17 cellular contexts compared by ENCODE assay signal in genomic region chr17:78147315-78147998, GRCh38. TPM values are rescaled to one million over a fixed set of nuclear protein-coding genes. Genes with fewer than 3 reads are reported as not detected.
DNase-seq lines count a peak whose midpoint lies in the region; ATAC-seq, FAIRE-seq and TF ChIP-seq lines count a peak whose summit lies in the region.
"Had no signal": no experiment of that assay in that cellular context is flagged by ENCODE, and none has a peak within 500 bp of the region (broad histone marks: within the 10 kb centered on the region; RNA-seq: fewer than 3 reads in every experiment).

No MANE protein-coding gene starts in this region.

- peak; percentile 30 for DNase-seq in activated CD8-positive, alpha-beta T cell treated with anti-CD3 and anti-CD28 coated beads for 36 hours
- no peak for DNase-seq in activated CD8-positive, alpha-beta T cell treated with anti-CD3 and anti-CD28 coated beads, Interleukin-2, amount 10 ng/mL, durations not matched to agents 7 days and 5 days
- DNase-seq in K562 (ENCODE audit: extremely low read depth in 1 of 4, low spot score in 3 of 4) (no peak), PC-9 (no peak), NCI-H2196 (lab: John Stamatoyannopoulos, UW; ENCODE audit: unreplicated experiment) (no peak), RCC 7860 (ENCODE audit: low spot score) (no peak)
- DNase-seq: ACHN; activated CD8-positive, alpha-beta memory T cell treated with anti-CD3 and anti-CD28 coated beads, Interleukin-2, amount 10 ng/mL, durations not matched to agents 7 days and 5 days; central memory CD4-positive, alpha-beta T cell; HCEC 1CT; mesendoderm; NCI-H2171 treated with DMSO at 0.1 percent for 48 hours had no signal

- H2AFZ ChIP-seq in K562 (ENCODE audit: low read depth, low read length) (no peak overlapping the region), PC-9 (no peak overlapping the region)

- H3K4me2 ChIP-seq in K562 (ENCODE audit: insufficient read depth, low read length), result peak overlapping the region; percentile 89
- no peak overlapping the region for H3K4me2 ChIP-seq in PC-9
- H3K4me2 ChIP-seq: smooth muscle cell had no signal

- POLR2A ChIA-PET in activated CD8-positive, alpha-beta T cell treated with anti-CD3 and anti-CD28 coated beads for 36 hours (lab: Charles Lee), result interaction anchor here (1.4 to 19.2 kb wide), 3 partner anchors 10 to 23 kb away, joined by 4 to 335 read pairs (median 4); partner anchors contain the start of genes TMC6 and TMC8
- POLR2A ChIA-PET in activated CD8-positive, alpha-beta T cell treated with anti-CD3 and anti-CD28 coated beads, Interleukin-2, amount 10 ng/mL, durations not matched to agents 7 days and 5 days (lab: Charles Lee), result no interaction called here
- POLR2A ChIA-PET in K562 (lab: Yijun Ruan, JAX) (interaction anchor here (0.6 to 0.7 kb wide), 4 partner anchors 19 to 594 kb away, joined by 3 read pairs; no protein-coding TSS in a partner anchor), PC-9 (lab: Charles Lee; ENCODE audit: unreplicated experiment) (no interaction called here)

- TF ChIP-seq EP300 in K562 (IDR thresholded peaks at IDR 0.05; ENCODE audit: low read length), result no peak

- BruUV-seq in K562 (replicated peaks; lab: Mats Ljungman, UMichigan), result TSS peak; percentile 21
- BruUV-seq in PC-9 (replicated peaks; lab: Mats Ljungman, UMichigan), result no TSS peak

- H3K9me3 ChIP-seq in K562 (replicated peaks; ENCODE audit: control insufficient read depth, insufficient read depth, low read depth, low read length), result no peaks in the 10 kb centered on the region
- H3K9me3 ChIP-seq in PC-9 (ENCODE audit: insufficient read depth, low read depth), result no peaks in the 10 kb centered on the region

- H3K27ac ChIP-seq in K562 (ENCODE audit: extremely low read depth, low read depth, low read length) (peak overlapping the region; percentile 85; the same call in 2 of the 3 replicates), PC-9 (no peak overlapping the region)
- H3K27ac ChIP-seq: SK-N-MC had no signal

- H4K20me1 ChIP-seq in K562 (replicated peaks; ENCODE audit: control insufficient read depth, insufficient read depth, low read length) (no peaks in the 10 kb centered on the region), PC-9 (ENCODE audit: insufficient read depth) (no peaks in the 10 kb centered on the region)

- peaks cover 2% of the 10 kb centered on the region for H3K9me1 ChIP-seq in K562 (ENCODE audit: control insufficient read depth, insufficient read depth, low read length)

- H3K79me2 ChIP-seq in K562 (ENCODE audit: control insufficient read depth, insufficient read depth, low read length) (peaks cover 24% of the 10 kb centered on the region), PC-9 (ENCODE audit: low read depth) (no peaks in the 10 kb centered on the region)

- H3K36me3 Mint-ChIP-seq in activated CD8-positive, alpha-beta T cell treated with anti-CD3 and anti-CD28 coated beads for 36 hours (ENCODE audit: low read depth), result peaks cover 3% of the 10 kb centered on the region
- H3K36me3 Mint-ChIP-seq in activated CD8-positive, alpha-beta T cell treated with anti-CD3 and anti-CD28 coated beads, Interleukin-2, amount 10 ng/mL, durations not matched to agents 7 days and 5 days (ENCODE audit: low read depth), result peaks cover 6% of the 10 kb centered on the region
- peaks cover 2% of the 10 kb centered on the region for H3K36me3 Mint-ChIP-seq in stimulated activated naive CD8-positive, alpha-beta T cell treated with anti-CD3 and anti-CD28 coated beads, Interleukin-15, Interleukin-2, amounts not matched to agents 100 ng/mL and 50 ng/mL, for 24 hours (ENCODE audit: low read depth)

- no peak overlapping the region for H3K4me3 Mint-ChIP-seq in activated CD8-positive, alpha-beta T cell treated with anti-CD3 and anti-CD28 coated beads for 36 hours
- H3K4me3 Mint-ChIP-seq in activated CD8-positive, alpha-beta T cell treated with anti-CD3 and anti-CD28 coated beads, Interleukin-2, amount 10 ng/mL, durations not matched to agents 7 days and 5 days, result no peak overlapping the region
- H3K4me3 Mint-ChIP-seq in stimulated activated naive CD8-positive, alpha-beta T cell treated with anti-CD3 and anti-CD28 coated beads, Interleukin-15, Interleukin-2, amounts not matched to agents 100 ng/mL and 50 ng/mL, for 24 hours, result no peak overlapping the region
- H3K4me3 Mint-ChIP-seq: activated CD8-positive, alpha-beta memory T cell treated with anti-CD3 and anti-CD28 coated beads, Interleukin-2, amount 10 ng/mL, durations not matched to agents 7 days and 5 days had no signal

- peaks cover 26% of the 10 kb centered on the region; the same call in 1 of the 2 replicates for H3F3A ChIP-seq in PC-9 (ENCODE audit: insufficient read depth, low read depth)

- TF ChIP-seq RAD21 in K562 (CRISPR knock-in tag; conservative IDR thresholded peaks at IDR 0.05 in 1 of 2, IDR thresholded peaks at IDR 0.05 in 1 of 2), result no peak

- ATAC-seq in activated CD8-positive, alpha-beta T cell treated with anti-CD3 and anti-CD28 coated beads for 36 hours, result peak; percentile 58
- ATAC-seq in activated CD8-positive, alpha-beta T cell treated with anti-CD3 and anti-CD28 coated beads, Interleukin-2, amount 10 ng/mL, durations not matched to agents 7 days and 5 days, result no peak
- ATAC-seq in HG02870 (IDR thresholded peaks at IDR 0.05; ENCODE audit: unreplicated experiment) (peak; percentile 54), K562 (no peak)
- ATAC-seq: activated CD8-positive, alpha-beta memory T cell treated with anti-CD3 and anti-CD28 coated beads, Interleukin-2, amount 10 ng/mL, durations not matched to agents 7 days and 5 days had no signal

- FAIRE-seq in K562 (lab: Jason Lieb, UNC), result peak; percentile 23
- no peak for FAIRE-seq in RCC 7860 (lab: Jason Lieb, UNC)

- TF ChIP-seq CTCF in activated CD8-positive, alpha-beta T cell treated with anti-CD3 and anti-CD28 coated beads for 36 hours (IDR thresholded peaks at IDR 0.05), result no peak
- no peak for TF ChIP-seq CTCF in K562 (IDR thresholded peaks at IDR 0.05 in 2 of 3, conservative IDR thresholded peaks at IDR 0.05 in 1 of 3; ENCODE audit: insufficient read depth in 2 of 3, low read depth in 1 of 3, low read length in 3 of 3)
- no peak for TF ChIP-seq CTCF in PC-9 (conservative IDR thresholded peaks at IDR 0.05)

- peaks cover 23% of the 10 kb centered on the region for H3K4me1 Mint-ChIP-seq in activated CD8-positive, alpha-beta T cell treated with anti-CD3 and anti-CD28 coated beads for 36 hours (ENCODE audit: low read depth)
- peaks cover 18% of the 10 kb centered on the region for H3K4me1 Mint-ChIP-seq in activated CD8-positive, alpha-beta T cell treated with anti-CD3 and anti-CD28 coated beads, Interleukin-2, amount 10 ng/mL, durations not matched to agents 7 days and 5 days (ENCODE audit: low read depth)
- H3K4me1 Mint-ChIP-seq in stimulated activated naive CD8-positive, alpha-beta T cell treated with anti-CD3 and anti-CD28 coated beads, Interleukin-15, Interleukin-2, amounts not matched to agents 100 ng/mL and 50 ng/mL, for 24 hours (ENCODE audit: low read depth), result peaks cover 38% of the 10 kb centered on the region

- H3K9me2 ChIP-seq in PC-9 (ENCODE audit: insufficient read depth), result no peaks in the 10 kb centered on the region

- WGBS in K562 (ENCODE audit: insufficient coverage, low coverage, missing lambda C conversion rate), result 74% methylated on average over 5 of the region's 8 CpGs

- no peak for TF ChIP-seq POLR2A in K562 (conservative IDR thresholded peaks at IDR 0.05)

- H3K9ac ChIP-seq in K562 (ENCODE audit: insufficient read depth in 1 of 2, low read depth in 2 of 2, low read length in 2 of 2), result peak overlapping the region; percentile 72 to 88

- H3K27me3 Mint-ChIP-seq in activated CD8-positive, alpha-beta T cell treated with anti-CD3 and anti-CD28 coated beads for 36 hours, result no peaks in the 10 kb centered on the region
- H3K27me3 Mint-ChIP-seq in activated CD8-positive, alpha-beta T cell treated with anti-CD3 and anti-CD28 coated beads, Interleukin-2, amount 10 ng/mL, durations not matched to agents 7 days and 5 days (ENCODE audit: low read depth), result no peaks in the 10 kb centered on the region
- H3K27me3 Mint-ChIP-seq in stimulated activated naive CD8-positive, alpha-beta T cell treated with anti-CD3 and anti-CD28 coated beads, Interleukin-15, Interleukin-2, amounts not matched to agents 100 ng/mL and 50 ng/mL, for 24 hours, result no peaks in the 10 kb centered on the region
- H3K27me3 Mint-ChIP-seq: activated CD8-positive, alpha-beta memory T cell treated with anti-CD3 and anti-CD28 coated beads, Interleukin-2, amount 10 ng/mL, durations not matched to agents 7 days and 5 days had no signal

- CTCF ChIA-PET in activated CD8-positive, alpha-beta T cell treated with anti-CD3 and anti-CD28 coated beads for 36 hours (lab: Charles Lee), result interaction anchor here (0.8 kb wide), 1 partner anchor 10 kb away, joined by 3 read pairs; no protein-coding TSS in a partner anchor
- CTCF ChIA-PET in activated CD8-positive, alpha-beta T cell treated with anti-CD3 and anti-CD28 coated beads, Interleukin-2, amount 10 ng/mL, durations not matched to agents 7 days and 5 days (lab: Charles Lee), result interaction anchor here (0.7 to 1.3 kb wide), 3 partner anchors 7 to 28 kb away, joined by 3 to 4 read pairs (median 3); no protein-coding TSS in a partner anchor
- CTCF ChIA-PET in K562 (lab: Yijun Ruan, JAX; ENCODE audit: low intra/inter-chr PET ratio), result no interaction called here
- CTCF ChIA-PET in PC-9 (lab: Charles Lee), result no interaction called here

- H3K36me3 ChIP-seq in K562 (ENCODE audit: control insufficient read depth, insufficient read depth, low read length) (no peaks in the 10 kb centered on the region), PC-9 (ENCODE audit: low read depth) (no peaks in the 10 kb centered on the region)

- intact Hi-C loops in activated CD8-positive, alpha-beta T cell treated with anti-CD3 and anti-CD28 coated beads for 36 hours (cut with micrococcal nuclease), result no loop called here
- intact Hi-C loops in K562 (cut with micrococcal nuclease) (no loop called here), PC-9 (cut with micrococcal nuclease; ENCODE audit: unreplicated experiment) (no loop called here)

- H3K27me3 ChIP-seq in K562 (ENCODE audit: control insufficient read depth in 2 of 2, insufficient read depth in 2 of 2, low read length in 2 of 2) (no peaks in the 10 kb centered on the region), PC-9 (ENCODE audit: insufficient read depth, low read depth) (no peaks in the 10 kb centered on the region)

- H3K27ac Mint-ChIP-seq in activated CD8-positive, alpha-beta T cell treated with anti-CD3 and anti-CD28 coated beads for 36 hours, result peak overlapping the region; percentile 68
- no peak overlapping the region for H3K27ac Mint-ChIP-seq in activated CD8-positive, alpha-beta T cell treated with anti-CD3 and anti-CD28 coated beads, Interleukin-2, amount 10 ng/mL, durations not matched to agents 7 days and 5 days
- H3K27ac Mint-ChIP-seq in stimulated activated naive CD8-positive, alpha-beta T cell treated with anti-CD3 and anti-CD28 coated beads, Interleukin-15, Interleukin-2, amounts not matched to agents 100 ng/mL and 50 ng/mL, for 24 hours, result peak overlapping the region; percentile 8
- H3K27ac Mint-ChIP-seq: activated CD8-positive, alpha-beta memory T cell treated with anti-CD3 and anti-CD28 coated beads, Interleukin-2, amount 10 ng/mL, durations not matched to agents 7 days and 5 days had no signal

- H3K4me3 ChIP-seq in K562 (peak overlapping the region; percentile 38; the same call in 1 of the 2 replicates), PC-9 (no peak overlapping the region)
- H3K4me3 ChIP-seq: SK-N-MC, smooth muscle cell had no signal

- in situ Hi-C loops in K562 (cut with MboI), result no loop called here

- H3K4me1 ChIP-seq in K562 (replicated peaks in 1 of 2; ENCODE audit: control insufficient read depth in 2 of 2, insufficient read depth in 2 of 2, low read length in 2 of 2) (peaks cover 46 to 88% of the 10 kb centered on the region in 2 experiments), PC-9 (replicated peaks; ENCODE audit: insufficient read depth) (peaks cover 37% of the 10 kb centered on the region)

- no peaks in the 10 kb centered on the region for H3K9me3 Mint-ChIP-seq in activated CD8-positive, alpha-beta T cell treated with anti-CD3 and anti-CD28 coated beads for 36 hours
- H3K9me3 Mint-ChIP-seq in activated CD8-positive, alpha-beta T cell treated with anti-CD3 and anti-CD28 coated beads, Interleukin-2, amount 10 ng/mL, durations not matched to agents 7 days and 5 days (ENCODE audit: insufficient read depth), result no peaks in the 10 kb centered on the region
- H3K9me3 Mint-ChIP-seq in stimulated activated naive CD8-positive, alpha-beta T cell treated with anti-CD3 and anti-CD28 coated beads, Interleukin-15, Interleukin-2, amounts not matched to agents 100 ng/mL and 50 ng/mL, for 24 hours, result no peaks in the 10 kb centered on the region

RNA-seq across cellular contexts. Expression of gene C17orf99, which starts 1.3 kb away (rescaled TPM):
- total RNA-seq in activated CD8-positive, alpha-beta T cell treated with anti-CD3 and anti-CD28 coated beads for 36 hours, result under 1 TPM in 1 of 2 experiments, not detected in 1; 0.51 TPM
- not detected for total RNA-seq in activated CD8-positive, alpha-beta T cell treated with anti-CD3 and anti-CD28 coated beads, Interleukin-2, amount 10 ng/mL, durations not matched to agents 7 days and 5 days
- total RNA-seq in K562 (2011; cell fraction: chromatin; rRNA removed; ENCODE audit: low replicate concordance), result 66.4 and 86.5 TPM in 2 replicates
- total RNA-seq in K562 (2011; cell fraction: nucleolus; rRNA removed), result 51.9 and 66.7 TPM in 2 replicates
- total RNA-seq in K562 (2011; cell fraction: nucleoplasm; rRNA removed), result 36.2 and 47.7 TPM in 2 replicates
- 16.8 and 17.3 TPM in 2 replicates for total RNA-seq in K562 (2014; rRNA removed)
- 7.1 and 7.5 TPM in 2 replicates for total RNA-seq in K562 (2014; rRNA removed; fragmentation: Illumina TruSeq; extraction: Trizol)
- total RNA-seq in K562 (2015; rRNA removed; fragmentation: Illumina TruSeq; extraction: Trizol), result 4.0 and 5.8 TPM in 2 replicates
- 16.4 and 18.9 TPM in 2 replicates for total RNA-seq in K562 (2021)
- 15.9 and 16.2 TPM in 2 replicates for polyA plus RNA-seq in K562 (2011; rRNA removed)
- polyA plus RNA-seq in K562 (2011; cell fraction: cytosol; rRNA removed), result 11.8 and 31.5 TPM in 2 replicates
- polyA plus RNA-seq in K562 (2011; cell fraction: nucleus; rRNA removed), result 30.9 and 68.9 TPM in 2 replicates
- polyA plus RNA-seq in K562 (2012), result 4.7 and 6.4 TPM in 2 replicates
- polyA plus RNA-seq in K562 (2014; fragmentation: Illumina TruSeq; extraction: Trizol), result 14.3 and 20.0 TPM in 2 replicates
- 1 to 10 TPM; 4.1 to 7.7 TPM for polyA plus RNA-seq in K562 (2014; fragmentation: Nextera tagmentation; extraction: Ambion mirVana)
- 16.4 and 19.9 TPM in 2 replicates for polyA plus RNA-seq in K562 (2014; rRNA removed)
- polyA minus RNA-seq in K562 (2011; rRNA and poly(A)+ RNA removed), result 2.7 and 10.0 TPM in 2 replicates
- 6.5 and 11.1 TPM in 2 replicates for polyA minus RNA-seq in K562 (2011; cell fraction: cytosol; rRNA and poly(A)+ RNA removed)
- polyA minus RNA-seq in K562 (2011; cell fraction: nucleus; rRNA and poly(A)+ RNA removed), result 5.6 and 11.8 TPM in 2 replicates
- total RNA-seq in PC-9 (2021), result not detected in 2 replicates
- total RNA-seq: activated CD8-positive, alpha-beta memory T cell treated with anti-CD3 and anti-CD28 coated beads, Interleukin-2, amount 10 ng/mL, durations not matched to agents 7 days and 5 days; fibroblast of villous mesenchyme; smooth muscle cell had no signal

RNA-seq across cellular contexts. Expression of gene TMC8, which starts 16.9 kb away (rescaled TPM):
- 100 to 1,000 TPM; 182 to 197 TPM for total RNA-seq in activated CD8-positive, alpha-beta T cell treated with anti-CD3 and anti-CD28 coated beads for 36 hours
- 100 to 1,000 TPM; 258 to 278 TPM for total RNA-seq in activated CD8-positive, alpha-beta T cell treated with anti-CD3 and anti-CD28 coated beads, Interleukin-2, amount 10 ng/mL, durations not matched to agents 7 days and 5 days
- 23.0 and 64.6 TPM in 2 replicates for total RNA-seq in K562 (2011; cell fraction: chromatin; rRNA removed; ENCODE audit: low replicate concordance)
- total RNA-seq in K562 (2011; cell fraction: nucleolus; rRNA removed), result 33.3 and 43.0 TPM in 2 replicates
- total RNA-seq in K562 (2011; cell fraction: nucleoplasm; rRNA removed), result 24.9 and 26.8 TPM in 2 replicates
- total RNA-seq in K562 (2014; rRNA removed), result 4.8 TPM in 2 replicates
- total RNA-seq in K562 (2014; rRNA removed; fragmentation: Illumina TruSeq; extraction: Trizol), result 1.0 and 1.3 TPM in 2 replicates
- total RNA-seq in K562 (2015; rRNA removed; fragmentation: Illumina TruSeq; extraction: Trizol), result 1.3 TPM in 2 replicates
- 8.3 and 10.3 TPM in 2 replicates for total RNA-seq in K562 (2021)
- polyA plus RNA-seq in K562 (2011; rRNA removed), result 3.5 and 6.1 TPM in 2 replicates
- polyA plus RNA-seq in K562 (2011; cell fraction: cytosol; rRNA removed), result 1.9 and 10.1 TPM in 2 replicates
- 15.8 and 47.9 TPM in 2 replicates for polyA plus RNA-seq in K562 (2011; cell fraction: nucleus; rRNA removed)
- 7.4 and 8.2 TPM in 2 replicates for polyA plus RNA-seq in K562 (2012)
- 2.8 and 5.7 TPM in 2 replicates for polyA plus RNA-seq in K562 (2014; fragmentation: Illumina TruSeq; extraction: Trizol)
- polyA plus RNA-seq in K562 (2014; fragmentation: Nextera tagmentation; extraction: Ambion mirVana), result under 1 TPM; 0.13 to 0.21 TPM
- polyA plus RNA-seq in K562 (2014; rRNA removed), result 4.1 and 10.9 TPM in 2 replicates
- polyA minus RNA-seq in K562 (2011; rRNA and poly(A)+ RNA removed), result 2.4 and 2.5 TPM in 2 replicates
- polyA minus RNA-seq in K562 (2011; cell fraction: cytosol; rRNA and poly(A)+ RNA removed), result 2.2 and 4.6 TPM in 2 replicates
- polyA minus RNA-seq in K562 (2011; cell fraction: nucleus; rRNA and poly(A)+ RNA removed), result 9.6 and 12.8 TPM in 2 replicates
- 1.9 and 2.6 TPM in 2 replicates for total RNA-seq in PC-9 (2021)
- total RNA-seq: fibroblast of villous mesenchyme had no signal

RNA-seq across cellular contexts. Expression of gene TMC6, which starts 18.9 kb away (rescaled TPM):
- total RNA-seq in activated CD8-positive, alpha-beta T cell treated with anti-CD3 and anti-CD28 coated beads for 36 hours, result 100 to 1,000 TPM; 209 to 213 TPM
- 100 to 1,000 TPM; 407 to 476 TPM for total RNA-seq in activated CD8-positive, alpha-beta T cell treated with anti-CD3 and anti-CD28 coated beads, Interleukin-2, amount 10 ng/mL, durations not matched to agents 7 days and 5 days
- total RNA-seq in K562 (2011; cell fraction: chromatin; rRNA removed; ENCODE audit: low replicate concordance), result 470 and 1,385 TPM in 2 replicates
- total RNA-seq in K562 (2011; cell fraction: nucleolus; rRNA removed), result 924 and 982 TPM in 2 replicates
- total RNA-seq in K562 (2011; cell fraction: nucleoplasm; rRNA removed), result 574 and 584 TPM in 2 replicates
- total RNA-seq in K562 (2014; rRNA removed) (183 and 200 TPM in 2 replicates), K562 (2014; rRNA removed; fragmentation: Illumina TruSeq; extraction: Trizol) (30.2 and 33.0 TPM in 2 replicates), K562 (2015; rRNA removed; fragmentation: Illumina TruSeq; extraction: Trizol) (64.8 and 66.9 TPM in 2 replicates), K562 (2021) (304 and 351 TPM in 2 replicates), PC-9 (2021) (97.7 and 116 TPM in 2 replicates)
- polyA plus RNA-seq in K562 (2011; rRNA removed) (66.9 and 116 TPM in 2 replicates), K562 (2014; fragmentation: Illumina TruSeq; extraction: Trizol) (36.6 and 87.5 TPM in 2 replicates), K562 (2014; fragmentation: Nextera tagmentation; extraction: Ambion mirVana) (1 to 10 TPM; 4.1 to 8.2 TPM), K562 (2014; rRNA removed) (201 and 246 TPM in 2 replicates)
- 66.0 and 200 TPM in 2 replicates for polyA plus RNA-seq in K562 (2011; cell fraction: cytosol; rRNA removed)
- polyA plus RNA-seq in K562 (2011; cell fraction: nucleus; rRNA removed), result 537 and 1,067 TPM in 2 replicates
- polyA plus RNA-seq in K562 (2012), result 156 and 191 TPM in 2 replicates
- polyA minus RNA-seq in K562 (2011; rRNA and poly(A)+ RNA removed), result 21.1 and 34.2 TPM in 2 replicates
- 97.7 and 104 TPM in 2 replicates for polyA minus RNA-seq in K562 (2011; cell fraction: cytosol; rRNA and poly(A)+ RNA removed)
- 176 and 224 TPM in 2 replicates for polyA minus RNA-seq in K562 (2011; cell fraction: nucleus; rRNA and poly(A)+ RNA removed)

RNA-seq across cellular contexts. Expression of gene SYNGR2, which starts 20.9 kb away (rescaled TPM):
- 10 to 100 TPM; 92.6 to 95.1 TPM for total RNA-seq in activated CD8-positive, alpha-beta T cell treated with anti-CD3 and anti-CD28 coated beads for 36 hours
- 10 to 100 TPM; 41.1 to 44.3 TPM for total RNA-seq in activated CD8-positive, alpha-beta T cell treated with anti-CD3 and anti-CD28 coated beads, Interleukin-2, amount 10 ng/mL, durations not matched to agents 7 days and 5 days
- 68.6 and 254 TPM in 2 replicates for total RNA-seq in K562 (2011; cell fraction: chromatin; rRNA removed; ENCODE audit: low replicate concordance)
- 327 and 339 TPM in 2 replicates for total RNA-seq in K562 (2011; cell fraction: nucleolus; rRNA removed)
- total RNA-seq in K562 (2011; cell fraction: nucleoplasm; rRNA removed), result 222 and 253 TPM in 2 replicates
- total RNA-seq in K562 (2014; rRNA removed) (87.8 and 120 TPM in 2 replicates), K562 (2014; rRNA removed; fragmentation: Illumina TruSeq; extraction: Trizol) (29.7 and 44.9 TPM in 2 replicates), K562 (2015; rRNA removed; fragmentation: Illumina TruSeq; extraction: Trizol) (68.0 and 68.2 TPM in 2 replicates), K562 (2021) (173 and 185 TPM in 2 replicates), PC-9 (2021) (91.9 and 95.0 TPM in 2 replicates)
- polyA plus RNA-seq in K562 (2011; rRNA removed) (159 and 208 TPM in 2 replicates), K562 (2014; fragmentation: Illumina TruSeq; extraction: Trizol) (167 and 172 TPM in 2 replicates), K562 (2014; fragmentation: Nextera tagmentation; extraction: Ambion mirVana) (1 to 10 TPM; 1.4 to 7.6 TPM), K562 (2014; rRNA removed) (140 and 156 TPM in 2 replicates)
- 393 and 921 TPM in 2 replicates for polyA plus RNA-seq in K562 (2011; cell fraction: cytosol; rRNA removed)
- 163 and 222 TPM in 2 replicates for polyA plus RNA-seq in K562 (2011; cell fraction: nucleus; rRNA removed)
- polyA plus RNA-seq in K562 (2012), result 104 and 149 TPM in 2 replicates
- 64.8 and 150 TPM in 2 replicates for polyA minus RNA-seq in K562 (2011; rRNA and poly(A)+ RNA removed)
- 129 and 147 TPM in 2 replicates for polyA minus RNA-seq in K562 (2011; cell fraction: cytosol; rRNA and poly(A)+ RNA removed)
- polyA minus RNA-seq in K562 (2011; cell fraction: nucleus; rRNA and poly(A)+ RNA removed), result 33.9 and 38.4 TPM in 2 replicates

RNA-seq across cellular contexts. Expression of gene TK1, which starts 39.4 kb away (rescaled TPM):
- total RNA-seq in activated CD8-positive, alpha-beta T cell treated with anti-CD3 and anti-CD28 coated beads for 36 hours, result 100 to 1,000 TPM; 175 to 179 TPM
- 100 to 1,000 TPM; 139 to 142 TPM for total RNA-seq in activated CD8-positive, alpha-beta T cell treated with anti-CD3 and anti-CD28 coated beads, Interleukin-2, amount 10 ng/mL, durations not matched to agents 7 days and 5 days
- 24.3 and 89.6 TPM in 2 replicates for total RNA-seq in K562 (2011; cell fraction: chromatin; rRNA removed; ENCODE audit: low replicate concordance)
- 88.4 and 100 TPM in 2 replicates for total RNA-seq in K562 (2011; cell fraction: nucleolus; rRNA removed)
- 53.4 and 62.0 TPM in 2 replicates for total RNA-seq in K562 (2011; cell fraction: nucleoplasm; rRNA removed)
- total RNA-seq in K562 (2014; rRNA removed) (195 and 231 TPM in 2 replicates), K562 (2014; rRNA removed; fragmentation: Illumina TruSeq; extraction: Trizol) (45.0 and 59.5 TPM in 2 replicates), K562 (2015; rRNA removed; fragmentation: Illumina TruSeq; extraction: Trizol) (97.7 and 98.0 TPM in 2 replicates), K562 (2021) (198 TPM in 2 replicates), PC-9 (2021) (137 and 147 TPM in 2 replicates)
- polyA plus RNA-seq in K562 (2011; rRNA removed) (123 and 130 TPM in 2 replicates), K562 (2014; fragmentation: Illumina TruSeq; extraction: Trizol) (103 and 216 TPM in 2 replicates), K562 (2014; fragmentation: Nextera tagmentation; extraction: Ambion mirVana) (10 to 100 TPM in 1 of 2 experiments, 1 to 10 TPM in 1; 8.4 to 29.9 TPM), K562 (2014; rRNA removed) (192 and 280 TPM in 2 replicates)
- 232 and 546 TPM in 2 replicates for polyA plus RNA-seq in K562 (2011; cell fraction: cytosol; rRNA removed)
- 82.4 and 119 TPM in 2 replicates for polyA plus RNA-seq in K562 (2011; cell fraction: nucleus; rRNA removed)
- polyA plus RNA-seq in K562 (2012), result 204 and 231 TPM in 2 replicates
- 86.2 and 149 TPM in 2 replicates for polyA minus RNA-seq in K562 (2011; rRNA and poly(A)+ RNA removed)
- 121 and 135 TPM in 2 replicates for polyA minus RNA-seq in K562 (2011; cell fraction: cytosol; rRNA and poly(A)+ RNA removed)
- 32.2 and 35.5 TPM in 2 replicates for polyA minus RNA-seq in K562 (2011; cell fraction: nucleus; rRNA and poly(A)+ RNA removed)

Comparison
In these comparisons a context has a peak if more than half of its experiments do, and no peak if none do; other contexts are left out.
1. ATAC-seq: peak in activated CD8-positive, alpha-beta T cell treated with anti-CD3 and anti-CD28 coated beads for 36 hours (single experiment) and HG02870 (single experiment); none in activated CD8-positive, alpha-beta T cell treated with anti-CD3 and anti-CD28 coated beads, Interleukin-2, amount 10 ng/mL, durations not matched to agents 7 days and 5 days (single experiment) and K562 (single experiment).
2. POLR2A ChIA-PET loops: an anchor here in activated CD8-positive, alpha-beta T cell treated with anti-CD3 and anti-CD28 coated beads for 36 hours (1.4 to 19.2 kb wide) and K562 (0.6 to 0.7 kb wide); none called in activated CD8-positive, alpha-beta T cell treated with anti-CD3 and anti-CD28 coated beads, Interleukin-2, amount 10 ng/mL, durations not matched to agents 7 days and 5 days and PC-9.
3. CTCF ChIA-PET loops: an anchor here in activated CD8-positive, alpha-beta T cell treated with anti-CD3 and anti-CD28 coated beads for 36 hours (0.8 kb wide) and activated CD8-positive, alpha-beta T cell treated with anti-CD3 and anti-CD28 coated beads, Interleukin-2, amount 10 ng/mL, durations not matched to agents 7 days and 5 days (0.7 to 1.3 kb wide); none called in K562 and PC-9.